Comparison of ENCODE assay signal across 8 cellular contexts in the genomic region with DNA sequence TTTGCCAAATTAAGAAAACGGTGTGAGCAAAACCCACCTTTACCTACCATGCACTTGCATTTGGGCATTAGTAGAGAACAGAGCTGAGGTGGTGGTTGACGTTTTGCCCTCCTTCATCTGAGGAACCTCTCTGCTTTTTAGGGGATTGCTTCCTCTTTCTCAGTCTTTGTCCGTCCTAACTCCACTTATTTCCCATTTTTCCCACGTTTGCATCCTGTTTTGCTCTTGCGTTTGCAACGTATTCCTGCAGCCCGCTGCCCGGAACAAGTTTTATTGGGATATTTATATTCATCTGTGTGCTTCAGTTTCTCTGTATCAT. TPM values are rescaled to one million over a fixed set of nuclear protein-coding genes. Genes with fewer than 3 reads are reported as not detected.
DNase-seq lines count a peak whose midpoint lies in the region; ATAC-seq and TF ChIP-seq lines count a peak whose summit lies in the region.

No MANE protein-coding gene starts in this region.

- H3K27ac ChIP-seq in DOHH2 (ENCODE audit: low read depth, low read length) (peak overlapping the region; percentile 65), KOPT-K1 (ENCODE audit: low read depth, low read length, poor library complexity, severe bottlenecking) (peak overlapping the region; percentile 78)

- H3K36me3 ChIP-seq in DOHH2 (ENCODE audit: control insufficient read depth, low read length) (peaks cover 5% of the 10 kb centered on the region), KOPT-K1 (ENCODE audit: insufficient read depth, low read length) (0 out of 2 replicates have a peak, but pooled peaks cover 2% of the 10 kb centered on the region), mucosa of descending colon (ENCODE audit: low read depth) (no peaks in the 10 kb centered on the region)

- peak overlapping the region; percentile 100 for H3K27ac Mint-ChIP-seq in chondrocyte (ENCODE audit: unreplicated experiment)

- POLR2A ChIA-PET in HEK293T (lab: Yijun Ruan, JAX): interaction anchor here (1.0 to 1.5 kb wide), 6 partner anchors 8 to 64 kb away, joined by 3 to 5 read pairs (median 3); no protein-coding TSS in a partner anchor

- H3K36me3 Mint-ChIP-seq in chondrocyte (ENCODE audit: low read depth): peaks cover 1% of the 10 kb centered on the region

- no peaks in the 10 kb centered on the region for H3K27me3 ChIP-seq in DOHH2 (ENCODE audit: control insufficient read depth, low read length)

- ATAC-seq in GM21723 (IDR thresholded peaks at IDR 0.05; ENCODE audit: unreplicated experiment) (peak; percentile 55), mucosa of descending colon (peak; percentile 50)

- H3K4me3 ChIP-seq in DOHH2 (ENCODE audit: low read length): peak overlapping the region; percentile 97
- H3K4me3 ChIP-seq in mucosa of descending colon: peak overlapping the region; percentile 83

- H3K4me1 ChIP-seq in DOHH2 (ENCODE audit: control insufficient read depth, low read length) (peaks cover 18% of the 10 kb centered on the region), mucosa of descending colon (ENCODE audit: low read depth) (peaks cover 16% of the 10 kb centered on the region)

- H3K9me3 Mint-ChIP-seq in chondrocyte (ENCODE audit: low read depth): no peaks in the 10 kb centered on the region

- H3K9me2 ChIP-seq in DOHH2 (replicated peaks; ENCODE audit: control insufficient read depth, low read length): no peaks in the 10 kb centered on the region

- DNase-seq in chondrocyte (ENCODE audit: low spot score): no peak
- DNase-seq in mucosa of descending colon: no peak
- DNase-seq in stimulated activated CD8-positive, alpha-beta memory T cell treated with anti-CD3 and anti-CD28 coated beads, Interleukin-4, amount 100 ng/mL, for 48 hours: no peak
- DNase-seq in SHP77 (lab: John Stamatoyannopoulos, UW): no peak
- no peak for DNase-seq in HEK293T (ENCODE audit: extremely low spot score)

- no peaks in the 10 kb centered on the region; the same call in 1 of the 2 replicates for H3F3A ChIP-seq in DOHH2 (ENCODE audit: control insufficient read depth, insufficient read depth)

- H3K27me3 Mint-ChIP-seq in chondrocyte (ENCODE audit: low read depth): no peaks in the 10 kb centered on the region

- peak overlapping the region; percentile 79 for H3K4me2 ChIP-seq in DOHH2 (ENCODE audit: low read length)

- TF ChIP-seq CTCF in DOHH2 (IDR thresholded peaks at IDR 0.05; ENCODE audit: low read depth, low read length, poor library complexity, severe bottlenecking) (no peak), chondrocyte (IDR thresholded peaks at IDR 0.05) (no peak), mucosa of descending colon (IDR thresholded peaks at IDR 0.05) (no peak)

- CTCF ChIA-PET in HEK293T (lab: Yijun Ruan, JAX): no interaction called here

- peak overlapping the region; percentile 97 for H3K4me3 Mint-ChIP-seq in chondrocyte (ENCODE audit: unreplicated experiment)

- H3K79me2 ChIP-seq in DOHH2 (ENCODE audit: control insufficient read depth, low read length): peaks cover 58% of the 10 kb centered on the region

- H3K4me1 Mint-ChIP-seq in chondrocyte (ENCODE audit: low read depth): peaks cover 39% of the 10 kb centered on the region

- H4K20me1 ChIP-seq in DOHH2 (ENCODE audit: control insufficient read depth, insufficient read depth, low read depth, low read length): no peaks in the 10 kb centered on the region

- no peaks in the 10 kb centered on the region for H3K9me3 ChIP-seq in DOHH2 (ENCODE audit: control insufficient read depth, insufficient read depth, low read length)
- H3K9me3 ChIP-seq in KOPT-K1 (ENCODE audit: insufficient read depth, low read length, poor library complexity, severe bottlenecking): no peaks in the 10 kb centered on the region
- H3K9me3 ChIP-seq in mucosa of descending colon: no peaks in the 10 kb centered on the region

- intact Hi-C loops in mucosa of descending colon (cut with DNase I, micrococcal nuclease): no loop called here

TF ChIP-seq in HEK293T, 16 proteins besides CTCF, POLR2A, EP300 and RAD21:
- TF ChIP-seq FOXM1 (IDR thresholded peaks at IDR 0.05; ENCODE audit: borderline replicate concordance) (no peak), FOXA1 (IDR thresholded peaks at IDR 0.05) (no peak), NFRKB (IDR thresholded peaks at IDR 0.05) (no peak), BHLHE40 (IDR thresholded peaks at IDR 0.05; ENCODE audit: borderline replicate concordance) (no peak), CTBP1 (IDR thresholded peaks at IDR 0.05; ENCODE audit: borderline replicate concordance) (no peak), TARDBP (IDR thresholded peaks at IDR 0.05) (no peak)

RNA-seq across cellular contexts. Expression of gene SERINC1, which starts 0.4 kb away (rescaled TPM):
- total RNA-seq in chondrocyte (185 to 198 TPM (median 198 TPM) in 3 replicates), mucosa of descending colon (100 to 1,000 TPM; 111 to 201 (median 113) TPM)
